27 cellular contexts compared by ENCODE assay signal in genomic region chr2:23559561-23560239, GRCh38.
"Had no signal": no experiment of that assay in that cellular context is flagged by ENCODE, and none has a peak within 500 bp of the region (broad histone marks: within the 10 kb centered on the region; RNA-seq: fewer than 3 reads in every experiment).

No MANE protein-coding gene starts in this region.

- H3K27me3 Mint-ChIP-seq: naive thymus-derived CD4-positive, alpha-beta T cell; stimulated activated naive CD8-positive, alpha-beta T cell treated with anti-CD3 and anti-CD28 coated beads, Interleukin-15, Interleukin-2, amounts not matched to agents 100 ng/mL and 50 ng/mL, for 24 hours had no signal

- H3K4me1 ChIP-seq: pancreas, right lobe of liver, thyroid gland had no signal

- H3K4me3 ChIP-seq: neural progenitor cell, pancreas, psoas muscle, right lobe of liver, sigmoid colon, stomach, thoracic aorta, thyroid gland, tibial nerve, upper lobe of left lung, vagina had no signal

- H3K9ac ChIP-seq: neural progenitor cell had no signal

- H3K27ac ChIP-seq: neural progenitor cell, pancreas, psoas muscle, right lobe of liver, thoracic aorta, thyroid gland, upper lobe of left lung, vagina had no signal

- H3K36me3 ChIP-seq: neural progenitor cell, pancreas, right lobe of liver, stomach, thoracic aorta, thyroid gland, vagina had no signal

- H3K36me3 Mint-ChIP-seq: natural killer cell; stimulated activated effector memory CD8-positive, alpha-beta T cell treated with anti-CD3 and anti-CD28 coated beads, Interleukin-12 subunit alpha, Interleukin-12 subunit beta, amount 100 ng/mL, for 72 hours had no signal

- H3K4me2 ChIP-seq: neural progenitor cell had no signal

- H3K4me3 Mint-ChIP-seq: naive thymus-derived CD4-positive, alpha-beta T cell; natural killer cell; nephron; neural progenitor cell; stimulated activated effector memory CD8-positive, alpha-beta T cell treated with anti-CD3 and anti-CD28 coated beads, Interleukin-12 subunit alpha, Interleukin-12 subunit beta, amount 100 ng/mL, for 72 hours; stimulated activated naive B cell treated with anti-CD40 and anti-IgM and Interleukin-4, amounts not matched to agents 10 μg/mL and 1 μg/mL and 100 μg/mL, for 72 hours; stimulated activated naive CD8-positive, alpha-beta T cell treated with anti-CD3 and anti-CD28 coated beads, Interleukin-15, Interleukin-2, amounts not matched to agents 100 ng/mL and 50 ng/mL, for 24 hours had no signal

- H2AFZ ChIP-seq: neural progenitor cell had no signal

- H3K27ac Mint-ChIP-seq: natural killer cell; nephron; neural progenitor cell; progenitor cell of endocrine pancreas; stimulated activated effector memory CD8-positive, alpha-beta T cell treated with anti-CD3 and anti-CD28 coated beads, Interleukin-12 subunit alpha, Interleukin-12 subunit beta, amount 100 ng/mL, for 72 hours; stimulated activated naive B cell treated with anti-CD40 and anti-IgM and Interleukin-4, amounts not matched to agents 10 μg/mL and 1 μg/mL and 100 μg/mL, for 72 hours; stimulated activated naive CD8-positive, alpha-beta T cell treated with anti-CD3 and anti-CD28 coated beads, Interleukin-15, Interleukin-2, amounts not matched to agents 100 ng/mL and 50 ng/mL, for 24 hours had no signal

- H3K4me1 Mint-ChIP-seq: natural killer cell; stimulated activated effector memory CD8-positive, alpha-beta T cell treated with anti-CD3 and anti-CD28 coated beads, Interleukin-12 subunit alpha, Interleukin-12 subunit beta, amount 100 ng/mL, for 72 hours; stimulated activated naive B cell treated with anti-CD40 and anti-IgM and Interleukin-4, amounts not matched to agents 10 μg/mL and 1 μg/mL and 100 μg/mL, for 72 hours had no signal

- H3K9me3 ChIP-seq: pancreas, psoas muscle, right lobe of liver, sigmoid colon, stomach, thoracic aorta, thyroid gland, tibial nerve, upper lobe of left lung, vagina had no signal

- H3K27me3 ChIP-seq: neural progenitor cell, pancreas, right lobe of liver, sigmoid colon, stomach, thyroid gland, tibial nerve, upper lobe of left lung, vagina had no signal

- DNase-seq: naive thymus-derived CD4-positive, alpha-beta T cell; natural killer cell; occipital lobe; pancreas; psoas muscle; right cardiac atrium; right lobe of liver; sigmoid colon; small intestine; stimulated activated CD4-positive, alpha-beta T cell treated with anti-CD3 and anti-CD28 coated beads, Interleukin-15, amount 100 ng/mL, for 24 hours; stimulated activated CD4-positive, alpha-beta T cell treated with anti-CD3 and anti-CD28 coated beads, Interleukin-2, amount 100 ng/mL, for 24 hours; stimulated activated CD4-positive, alpha-beta T cell treated with anti-CD3 and anti-CD28 coated beads, Interleukin-2, amount 100 ng/mL, for 48 hours; stimulated activated CD4-positive, alpha-beta T cell treated with anti-CD3 and anti-CD28 coated beads, Interleukin-4, amount 100 ng/mL, for 24 hours; stimulated activated naive B cell treated with anti-CD40 and anti-IgM and Interleukin-4, amounts not matched to agents 10 μg/mL and 1 μg/mL and 100 μg/mL, for 72 hours; stimulated activated naive CD4-positive, alpha-beta T cell treated with Interleukin-2 at 50 U/mL for 16 hours; stomach; thyroid gland; trophoblast cell; upper lobe of left lung had no signal

- H3K9me3 Mint-ChIP-seq: naive thymus-derived CD4-positive, alpha-beta T cell; natural killer cell; nephron; neural progenitor cell; stimulated activated effector memory CD8-positive, alpha-beta T cell treated with anti-CD3 and anti-CD28 coated beads, Interleukin-12 subunit alpha, Interleukin-12 subunit beta, amount 100 ng/mL, for 72 hours; stimulated activated naive B cell treated with anti-CD40 and anti-IgM and Interleukin-4, amounts not matched to agents 10 μg/mL and 1 μg/mL and 100 μg/mL, for 72 hours; stimulated activated naive CD8-positive, alpha-beta T cell treated with anti-CD3 and anti-CD28 coated beads, Interleukin-15, Interleukin-2, amounts not matched to agents 100 ng/mL and 50 ng/mL, for 24 hours had no signal
